In the genomic region with DNA sequence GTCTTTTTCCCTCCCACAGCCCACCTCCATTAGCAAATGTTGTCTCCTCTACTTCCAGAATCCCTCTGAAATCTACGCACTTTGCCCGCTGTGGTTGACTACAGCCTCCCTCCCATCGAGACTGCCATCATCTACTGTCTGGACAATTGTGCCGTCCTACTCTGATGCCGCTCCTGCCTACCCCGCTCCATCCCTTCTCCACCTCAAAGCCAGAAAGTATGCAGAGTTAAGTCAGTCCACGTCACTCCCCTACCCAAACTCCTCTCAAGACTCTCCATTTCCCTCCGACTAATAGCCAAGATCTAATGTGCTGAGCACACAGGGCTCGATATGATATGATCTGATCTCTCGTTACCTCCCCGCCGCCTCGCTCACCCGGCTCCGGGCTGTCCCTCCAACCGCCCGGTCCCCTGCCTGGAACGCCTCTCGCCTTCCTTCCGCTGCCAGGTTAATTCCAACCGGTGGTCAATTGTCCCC, we compare ENCODE assay signal across 8 cellular contexts. TPM values are rescaled to one million over a fixed set of nuclear protein-coding genes. Genes with fewer than 3 reads are reported as not detected.
DNase-seq lines count a peak whose midpoint lies in the region; ATAC-seq, FAIRE-seq and TF ChIP-seq lines count a peak whose summit lies in the region.

No MANE protein-coding gene starts in this region.

- TF ChIP-seq POLR2A in Peyer's patch (IDR thresholded peaks at IDR 0.05) (no peak), endothelial cell of umbilical vein (IDR thresholded peaks at IDR 0.05; ENCODE audit: low read depth, low read length) (no peak)

- CTCF ChIA-PET in endothelial cell of umbilical vein (lab: Charles Lee) = interaction anchor here (0.6 to 1.0 kb wide), 2 partner anchors 81 to 362 kb away, joined by 3 read pairs; no protein-coding TSS in a partner anchor

- peak overlapping the region; percentile 93 for H3K9ac ChIP-seq in endothelial cell of umbilical vein (replicated peaks; ENCODE audit: extremely low read depth, insufficient read depth, low read length)

- POLR2A ChIA-PET in endothelial cell of umbilical vein (lab: Charles Lee) = no interaction called here

- peaks cover 18% of the 10 kb centered on the region for H3K79me2 ChIP-seq in endothelial cell of umbilical vein (ENCODE audit: control insufficient read depth, insufficient read depth, low read length)

- no peak for ATAC-seq in Right ventricle myocardium inferior
- ATAC-seq in omental fat pad (ENCODE audit: low FRiP score) = peak; percentile 5
- ATAC-seq in HG03520 (IDR thresholded peaks at IDR 0.05; ENCODE audit: unreplicated experiment) = no peak

- BruUV-seq in endothelial cell of umbilical vein (replicated peaks; lab: Mats Ljungman, UMichigan) = no TSS peak

- peak overlapping the region; percentile 99 for H3K27ac ChIP-seq in cardiac muscle cell
- peak overlapping the region; percentile 90 to 98 (median 92) for H3K27ac ChIP-seq in Peyer's patch
- H3K27ac ChIP-seq in endothelial cell of umbilical vein (ENCODE audit: insufficient read depth, low read depth, low read length) = peak overlapping the region; percentile 93

- H3K4me2 ChIP-seq in endothelial cell of umbilical vein (ENCODE audit: insufficient read depth, low read length) = peak overlapping the region; percentile 75

- H4K20me1 ChIP-seq in endothelial cell of umbilical vein (replicated peaks; ENCODE audit: control insufficient read depth, extremely low read depth, insufficient read depth, low read length) = no peaks in the 10 kb centered on the region

- peak; percentile 42 for FAIRE-seq in endothelial cell of umbilical vein (lab: Jason Lieb, UNC)

- H3K4me1 ChIP-seq in cardiac muscle cell (ENCODE audit: low read depth) = peaks cover 7% of the 10 kb centered on the region
- H3K4me1 ChIP-seq in Peyer's patch = peaks cover 0 to 19% (median 8%) of the 10 kb centered on the region in 4 donors
- peaks cover 14% of the 10 kb centered on the region for H3K4me1 ChIP-seq in endothelial cell of umbilical vein (ENCODE audit: control insufficient read depth, extremely low read depth, insufficient read depth, low read length)

- intact Hi-C loops in Right ventricle myocardium inferior (cut with DNase I) (no loop called here), endothelial cell of umbilical vein (cut with micrococcal nuclease) (loop anchor here (2.0 to 10.0 kb wide), 2 partner anchors 53 to 79 kb away; a partner anchor contains a TSS)

- H3K4me3 ChIP-seq in cardiac muscle cell (peak overlapping the region; percentile 90), Peyer's patch (peak overlapping the region; percentile 83 to 100 (median 90)), endothelial cell of umbilical vein (replicated peaks in 1 of 3; ENCODE audit: insufficient read depth in 1 of 3, low read depth in 1 of 3, low read length in 3 of 3) (peak overlapping the region; percentile 70 to 94 (median 88))

- no peaks in the 10 kb centered on the region for H3K9me1 ChIP-seq in endothelial cell of umbilical vein (replicated peaks; ENCODE audit: control insufficient read depth, extremely low read depth, insufficient read depth, low read length)

- dilution Hi-C loops in endothelial cell of umbilical vein (cut with MboI; ENCODE audit: extremely low pct_ligation_motif_present, low sequenced_read_pairs) = no loop called here

- H3K9me3 ChIP-seq in cardiac muscle cell (ENCODE audit: low read depth) = no peaks in the 10 kb centered on the region
- H3K9me3 ChIP-seq in Peyer's patch = no peaks in the 10 kb centered on the region
- no peaks in the 10 kb centered on the region for H3K9me3 ChIP-seq in endothelial cell of umbilical vein (replicated peaks; ENCODE audit: control insufficient read depth, insufficient read depth, low read length)

- peak in 1 of 2 donors; percentile 15 for DNase-seq in cardiac muscle cell (ENCODE audit: low read depth in 1 of 2, low spot score in 1 of 2)
- no peak for DNase-seq in Right ventricle myocardium inferior (ENCODE audit: missing footprints)
- DNase-seq in Peyer's patch = no peak
- DNase-seq in endothelial cell of umbilical vein (ENCODE audit: low read depth, low spot score) = no peak
- DNase-seq in omental fat pad (ENCODE audit: low spot score) = no peak
- no peak for DNase-seq in UCSD-AML1 (lab: John Stamatoyannopoulos, UW; ENCODE audit: unreplicated experiment)
- DNase-seq in middle frontal gyrus (ENCODE audit: extremely low spot score, low spot score) = no peak

- H3K36me3 ChIP-seq in cardiac muscle cell = no peaks in the 10 kb centered on the region
- peaks cover 0 to 28% (median 0%) of the 10 kb centered on the region in 3 donors for H3K36me3 ChIP-seq in Peyer's patch
- H3K36me3 ChIP-seq in endothelial cell of umbilical vein (ENCODE audit: control insufficient read depth in 2 of 2, extremely low read depth in 1 of 2, insufficient read depth in 2 of 2, low read length in 2 of 2) = peaks cover 0 to 17% of the 10 kb centered on the region in 2 experiments

- no peak for TF ChIP-seq CTCF in cardiac muscle cell (IDR thresholded peaks at IDR 0.05; ENCODE audit: low read depth, low read length)
- no peak for TF ChIP-seq CTCF in Peyer's patch (IDR thresholded peaks at IDR 0.05)
- TF ChIP-seq CTCF in endothelial cell of umbilical vein (IDR thresholded peaks at IDR 0.05; ENCODE audit: extremely low read depth in 1 of 2, insufficient read depth in 1 of 2, low read depth in 1 of 2, low read length in 2 of 2) = no peak
- TF ChIP-seq CTCF in omental fat pad (IDR thresholded peaks at IDR 0.05) = no peak

- peak overlapping the region; percentile 83 for H2AFZ ChIP-seq in endothelial cell of umbilical vein (ENCODE audit: low read depth, low read length)

- H3K27me3 ChIP-seq in cardiac muscle cell = no peaks in the 10 kb centered on the region
- no peaks in the 10 kb centered on the region for H3K27me3 ChIP-seq in Peyer's patch
- no peaks in the 10 kb centered on the region for H3K27me3 ChIP-seq in endothelial cell of umbilical vein (ENCODE audit: control insufficient read depth in 2 of 2, insufficient read depth in 2 of 2, low read length in 2 of 2)

TF ChIP-seq in endothelial cell of umbilical vein, 7 proteins besides CTCF, POLR2A, EP300 and RAD21 (continues in another document):
- no peak for TF ChIP-seq FOS (IDR thresholded peaks at IDR 0.05; ENCODE audit: borderline replicate concordance, insufficient read depth, low read length)

RNA-seq across cellular contexts. Expression of a gene that starts 0.6 kb away (rescaled TPM):
- 31.0 and 49.0 TPM in 2 replicates for total RNA-seq in cardiac muscle cell
- polyA plus RNA-seq in cardiac muscle cell = 19.4 and 20.1 TPM in 2 replicates
- total RNA-seq in Right ventricle myocardium inferior = 12.6 TPM
- 10 to 100 TPM; 21.2 to 60.2 (median 33.3) TPM for total RNA-seq in Peyer's patch
- total RNA-seq in endothelial cell of umbilical vein = 36.1 and 36.4 TPM in 2 replicates
- polyA plus RNA-seq in endothelial cell of umbilical vein = 29.7 and 31.8 TPM in 2 replicates
- 17.9 and 20.7 TPM in 2 replicates for polyA plus RNA-seq in endothelial cell of umbilical vein (2011; cell fraction: cytosol; rRNA removed)
- polyA plus RNA-seq in endothelial cell of umbilical vein (2011; cell fraction: nucleus; rRNA removed) = 41.8 and 42.0 TPM in 2 replicates
- polyA plus RNA-seq in endothelial cell of umbilical vein (2012) = 21.8 and 23.9 TPM in 2 replicates
- polyA minus RNA-seq in endothelial cell of umbilical vein = 15.8 and 18.3 TPM in 2 replicates
- 17.1 TPM for polyA minus RNA-seq in endothelial cell of umbilical vein (2011; cell fraction: cytosol; rRNA and poly(A)+ RNA removed)
- polyA minus RNA-seq in endothelial cell of umbilical vein (2011; cell fraction: nucleus; rRNA and poly(A)+ RNA removed) = 8.3 and 17.3 TPM in 2 replicates
- 10 to 100 TPM; 14.4 to 31.1 (median 22.5) TPM for total RNA-seq in omental fat pad

RNA-seq across cellular contexts. Expression of a gene that starts 19.4 kb away (rescaled TPM):
- total RNA-seq in cardiac muscle cell (0.15 and 0.18 TPM in 2 replicates), Right ventricle myocardium inferior (4.1 TPM), Peyer's patch (1 to 10 TPM in 2 of 4 donors, under 1 TPM in 1, not detected in 1; 0.80 to 5.0 (median 1.6) TPM), endothelial cell of umbilical vein (2.9 and 3.4 TPM in 2 replicates), omental fat pad (1 to 10 TPM in 2 of 4 donors, under 1 TPM in 2; 0.65 to 1.8 (median 1.1) TPM)
- polyA plus RNA-seq in cardiac muscle cell (0.40 and 1.0 TPM in 2 replicates), endothelial cell of umbilical vein (2.4 TPM in 2 replicates)
- 1.3 and 1.6 TPM in 2 replicates for polyA plus RNA-seq in endothelial cell of umbilical vein (2011; cell fraction: cytosol; rRNA removed)
- polyA plus RNA-seq in endothelial cell of umbilical vein (2011; cell fraction: nucleus; rRNA removed) = 0.65 and 1.4 TPM in 2 replicates
- 1.3 and 2.0 TPM in 2 replicates for polyA plus RNA-seq in endothelial cell of umbilical vein (2012)
- 0.95 and 1.2 TPM in 2 replicates for polyA minus RNA-seq in endothelial cell of umbilical vein
- 3.9 TPM for polyA minus RNA-seq in endothelial cell of umbilical vein (2011; cell fraction: cytosol; rRNA and poly(A)+ RNA removed)
- polyA minus RNA-seq in endothelial cell of umbilical vein (2011; cell fraction: nucleus; rRNA and poly(A)+ RNA removed) = 0.24 and 0.38 TPM in 2 replicates

RNA-seq across cellular contexts. Expression of a gene that starts 40.8 kb away (rescaled TPM):
- total RNA-seq in cardiac muscle cell = 0.28 and 0.54 TPM in 2 replicates
- 0.13 and 2.2 TPM in 2 replicates for polyA plus RNA-seq in cardiac muscle cell
- 2.7 TPM for total RNA-seq in Right ventricle myocardium inferior
- 1 to 10 TPM in 2 of 4 donors, under 1 TPM in 2; 0.13 to 5.8 (median 0.70) TPM for total RNA-seq in Peyer's patch
- total RNA-seq in endothelial cell of umbilical vein = 6.6 and 7.1 TPM in 2 replicates
- 1.9 and 2.2 TPM in 2 replicates for polyA plus RNA-seq in endothelial cell of umbilical vein
- 1.9 and 2.1 TPM in 2 replicates for polyA plus RNA-seq in endothelial cell of umbilical vein (2011; cell fraction: cytosol; rRNA removed)
- 2.3 and 2.8 TPM in 2 replicates for polyA plus RNA-seq in endothelial cell of umbilical vein (2011; cell fraction: nucleus; rRNA removed)
- polyA plus RNA-seq in endothelial cell of umbilical vein (2012) = 1.1 and 1.5 TPM in 2 replicates
- 1.8 and 2.5 TPM in 2 replicates for polyA minus RNA-seq in endothelial cell of umbilical vein
- polyA minus RNA-seq in endothelial cell of umbilical vein (2011; cell fraction: cytosol; rRNA and poly(A)+ RNA removed) = 6.8 TPM
- polyA minus RNA-seq in endothelial cell of umbilical vein (2011; cell fraction: nucleus; rRNA and poly(A)+ RNA removed) = 0.43 and 0.63 TPM in 2 replicates
- 1 to 10 TPM in 2 of 4 donors, under 1 TPM in 2; 0.56 to 3.0 (median 1.0) TPM for total RNA-seq in omental fat pad

RNA-seq across cellular contexts. Expression of a gene that starts 53.3 kb away (rescaled TPM):
- 202 and 253 TPM in 2 replicates for total RNA-seq in cardiac muscle cell
- polyA plus RNA-seq in cardiac muscle cell = 154 and 177 TPM in 2 replicates
- 37.0 TPM for total RNA-seq in Right ventricle myocardium inferior
- total RNA-seq in Peyer's patch = 100 to 1,000 TPM in 2 of 4 donors, 10 to 100 TPM in 2; 70.4 to 236 (median 117) TPM
- 98.0 and 98.2 TPM in 2 replicates for total RNA-seq in endothelial cell of umbilical vein
- 53.2 and 63.9 TPM in 2 replicates for polyA plus RNA-seq in endothelial cell of umbilical vein
- 43.3 and 57.2 TPM in 2 replicates for polyA plus RNA-seq in endothelial cell of umbilical vein (2011; cell fraction: cytosol; rRNA removed)
- 104 and 115 TPM in 2 replicates for polyA plus RNA-seq in endothelial cell of umbilical vein (2011; cell fraction: nucleus; rRNA removed)
- polyA plus RNA-seq in endothelial cell of umbilical vein (2012) = 55.7 and 69.0 TPM in 2 replicates
- polyA minus RNA-seq in endothelial cell of umbilical vein = 14.0 and 17.1 TPM in 2 replicates
- polyA minus RNA-seq in endothelial cell of umbilical vein (2011; cell fraction: cytosol; rRNA and poly(A)+ RNA removed) = 123 TPM
- 11.3 and 18.5 TPM in 2 replicates for polyA minus RNA-seq in endothelial cell of umbilical vein (2011; cell fraction: nucleus; rRNA and poly(A)+ RNA removed)
- 10 to 100 TPM; 60.4 to 95.8 (median 66.5) TPM for total RNA-seq in omental fat pad
